Comparison of ENCODE assay signal across 22 cellular contexts in the genomic region with DNA sequence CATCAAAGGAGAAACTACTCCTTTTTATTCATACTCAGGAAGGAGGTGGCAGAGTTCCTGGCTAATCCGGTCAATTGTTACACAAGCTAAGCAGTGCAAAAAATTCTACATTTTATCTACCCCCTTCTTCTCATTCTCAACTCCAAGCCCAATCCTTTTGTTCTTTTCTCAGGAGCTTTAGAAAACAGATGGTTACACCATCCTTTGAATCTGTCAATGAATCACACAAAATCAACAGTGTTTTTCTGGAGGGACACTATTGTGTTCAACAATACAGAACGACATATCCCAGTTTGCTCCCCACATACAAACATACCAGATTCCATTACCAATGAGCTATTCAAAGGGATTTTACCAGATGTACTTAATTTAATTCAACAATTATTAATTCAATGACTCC.
DNase-seq lines count a peak whose midpoint lies in the region; ATAC-seq, FAIRE-seq and TF ChIP-seq lines count a peak whose summit lies in the region.
"Had no signal": no experiment of that assay in that cellular context is flagged by ENCODE, and none has a peak within 500 bp of the region (broad histone marks: within the 10 kb centered on the region; RNA-seq: fewer than 3 reads in every experiment).

No MANE protein-coding gene starts in this region.

- H3K4me1 ChIP-seq in HepG2 (ENCODE audit: insufficient read depth, low read length) = peaks cover 19% of the 10 kb centered on the region
- H3K4me1 ChIP-seq: Caco-2 had no signal

- H3K27ac Mint-ChIP-seq in WTC11 = 0 out of 2 replicates have a peak overlapping the region, but pooled peaks have one; percentile 13
- H3K27ac Mint-ChIP-seq: B cell; CD8-positive, alpha-beta T cell had no signal

- in situ Hi-C loops in HepG2 (cut with HindIII; ENCODE audit: extremely low pct_ligation_motif_present, low pct_unique_long_range_greater_than_20kb) = no loop called here
- in situ Hi-C loops in brain microvascular endothelial cell (cut with HindIII; ENCODE audit: low pct_ligation_motif_present, low sequenced_read_pairs) = no loop called here

- H3K4me3 ChIP-seq in HepG2 (replicated peaks in 1 of 3; ENCODE audit: insufficient read depth in 1 of 3, low read depth in 2 of 3, low read length in 3 of 3) = no peak overlapping the region
- no peak overlapping the region for H3K4me3 ChIP-seq in brain microvascular endothelial cell (ENCODE audit: low read depth, low read length)

- WGBS in HepG2 (ENCODE audit: low lambda C conversion rate) = 44% methylated on average over 2 of the region's 2 CpGs

- intact Hi-C loops in HepG2 (cut with micrococcal nuclease; ENCODE audit: unreplicated experiment) = no loop called here

- H4K20me1 ChIP-seq in HepG2 (ENCODE audit: insufficient read depth, low read length) = peaks cover 33% of the 10 kb centered on the region

- H3K4me2 ChIP-seq in HepG2 (ENCODE audit: low read depth, low read length) = no peak overlapping the region

- no peak overlapping the region for H3K4me3 Mint-ChIP-seq in WTC11
- H3K4me3 Mint-ChIP-seq: B cell; CD8-positive, alpha-beta T cell had no signal

- CTCF ChIA-PET in WTC11 (lab: Charles Lee) (interaction anchor here (0.5 to 1.2 kb wide), 3 partner anchors 60 to 560 kb away, joined by 3 to 4 read pairs (median 4); no protein-coding TSS in a partner anchor), HepG2 (lab: Yijun Ruan, JAX; ENCODE audit: low intra/inter-chr PET ratio, low total read pairs) (no interaction called here)

- H3K27me3 Mint-ChIP-seq in WTC11 (ENCODE audit: low read depth) = no peaks in the 10 kb centered on the region
- H3K27me3 Mint-ChIP-seq: B cell had no signal

- H2AFZ ChIP-seq in HepG2 (ENCODE audit: low read length) = no peak overlapping the region

- H3K36me3 ChIP-seq in HepG2 (replicated peaks in 1 of 2; ENCODE audit: control insufficient read depth in 1 of 2, insufficient read depth in 2 of 2, low read length in 2 of 2) (no peaks in the 10 kb centered on the region), brain microvascular endothelial cell (replicated peaks) (no peaks in the 10 kb centered on the region)

- no peaks in the 10 kb centered on the region for H3K9me3 ChIP-seq in HepG2 (ENCODE audit: low read length)
- H3K9me3 ChIP-seq: Caco-2 had no signal

- no TSS peak for BruUV-seq in HepG2 (replicated peaks; lab: Mats Ljungman, UMichigan)

- no peak overlapping the region for H3K9ac ChIP-seq in HepG2 (ENCODE audit: insufficient read depth, low read depth, low read length)

- TF ChIP-seq EP300 in HepG2 (IDR thresholded peaks at IDR 0.05; ENCODE audit: low read depth in 2 of 2, low read length in 2 of 2) = no peak
- TF ChIP-seq EP300 in HepG2 (CRISPR knock-in tag; IDR thresholded peaks at IDR 0.05; ENCODE audit: borderline replicate concordance) = no peak

- no peak for TF ChIP-seq POLR2A in HepG2 (IDR thresholded peaks at IDR 0.05; ENCODE audit: insufficient read depth in 1 of 2, low read depth in 2 of 2, low read length in 2 of 2)

- no peaks in the 10 kb centered on the region for H3K9me3 Mint-ChIP-seq in WTC11
- H3K9me3 Mint-ChIP-seq: CD8-positive, alpha-beta T cell had no signal

- FAIRE-seq in HepG2 (lab: Jason Lieb, UNC) = no peak
- FAIRE-seq: GM12891 had no signal

- no peaks in the 10 kb centered on the region for H3K36me3 Mint-ChIP-seq in WTC11
- H3K36me3 Mint-ChIP-seq: CD8-positive, alpha-beta T cell had no signal

- POLR2A ChIA-PET in WTC11 (lab: Charles Lee) = no interaction called here
- POLR2A ChIA-PET in HepG2 (lab: Yijun Ruan, JAX) = no interaction called here

- peak; percentile 4 for DNase-seq in NCI-H748 (lab: John Stamatoyannopoulos, UW; ENCODE audit: unreplicated experiment)
- no peak for DNase-seq in NCI-H748 treated with DMSO at 0.1 percent for 48 hours (lab: John Stamatoyannopoulos, UW)
- DNase-seq in WTC11 (ENCODE audit: low spot score) = no peak
- DNase-seq in HepG2 (ENCODE audit: low spot score) = peak; percentile 70
- no peak for DNase-seq in stimulated activated CD4-positive, alpha-beta T cell treated with anti-CD3 and anti-CD28 coated beads, Interleukin-12 subunit alpha, Interleukin-12 subunit beta, amount 100 ng/mL, for 4 hours
- DNase-seq in NCI-H146 treated with DMSO at 0.1 percent for 48 hours (lab: John Stamatoyannopoulos, UW; ENCODE audit: unreplicated experiment) = no peak
- no peak for DNase-seq in brain microvascular endothelial cell
- DNase-seq: Caco-2; CD8-positive, alpha-beta T cell; DMS79 treated with DMSO at 0.1 percent for 48 hours; GF-D8; NCI-H1092; NCI-H1436 treated with DMSO at 0.1 percent for 48 hours; NCI-H1930; NCI-H2171; NCI-H226; NCI-H524 had no signal

- TF ChIP-seq CTCF in WTC11 (IDR thresholded peaks at IDR 0.05) = no peak
- no peak for TF ChIP-seq CTCF in HepG2 (CRISPR knock-in tag; IDR thresholded peaks at IDR 0.05)
- TF ChIP-seq CTCF in brain microvascular endothelial cell (IDR thresholded peaks at IDR 0.05; ENCODE audit: low read depth, low read length, missing control alignments) = no peak

- H3K27me3 ChIP-seq in HepG2 (ENCODE audit: control insufficient read depth in 1 of 2, insufficient read depth in 2 of 2, low read length in 2 of 2) = no peaks in the 10 kb centered on the region
- no peaks in the 10 kb centered on the region for H3K27me3 ChIP-seq in brain microvascular endothelial cell (replicated peaks)

- no peak for TF ChIP-seq RAD21 in HepG2 (CRISPR knock-in tag; IDR thresholded peaks at IDR 0.05)

- H3K79me2 ChIP-seq in HepG2 (ENCODE audit: insufficient read depth, low read length) = peaks cover 20% of the 10 kb centered on the region

- no peak for ATAC-seq in WTC11
- ATAC-seq in HepG2 = peak; percentile 74
- ATAC-seq: CD8-positive, alpha-beta T cell had no signal

- H3K27ac ChIP-seq in HepG2 (ENCODE audit: extremely low read length, insufficient read depth, low read length) = no peak overlapping the region
- no peak overlapping the region for H3K27ac ChIP-seq in brain microvascular endothelial cell
- H3K27ac ChIP-seq: C4-2B, HL-60, RWPE1 had no signal

- H3K4me1 Mint-ChIP-seq in WTC11 = peaks cover 41% of the 10 kb centered on the region
- H3K4me1 Mint-ChIP-seq: B cell had no signal

TF ChIP-seq in WTC11, 78 proteins besides CTCF, POLR2A, EP300 and RAD21 (continues in another document):
- TF ChIP-seq ZNF138 (CRISPR knock-in tag; conservative IDR thresholded peaks at IDR 0.05) = no peak
- TF ChIP-seq ZNF671 (CRISPR knock-in tag; IDR thresholded peaks at IDR 0.05) = no peak
- TF ChIP-seq PRRX2 (CRISPR knock-in tag; IDR thresholded peaks at IDR 0.05) = no peak
- TF ChIP-seq, protein P1, sequence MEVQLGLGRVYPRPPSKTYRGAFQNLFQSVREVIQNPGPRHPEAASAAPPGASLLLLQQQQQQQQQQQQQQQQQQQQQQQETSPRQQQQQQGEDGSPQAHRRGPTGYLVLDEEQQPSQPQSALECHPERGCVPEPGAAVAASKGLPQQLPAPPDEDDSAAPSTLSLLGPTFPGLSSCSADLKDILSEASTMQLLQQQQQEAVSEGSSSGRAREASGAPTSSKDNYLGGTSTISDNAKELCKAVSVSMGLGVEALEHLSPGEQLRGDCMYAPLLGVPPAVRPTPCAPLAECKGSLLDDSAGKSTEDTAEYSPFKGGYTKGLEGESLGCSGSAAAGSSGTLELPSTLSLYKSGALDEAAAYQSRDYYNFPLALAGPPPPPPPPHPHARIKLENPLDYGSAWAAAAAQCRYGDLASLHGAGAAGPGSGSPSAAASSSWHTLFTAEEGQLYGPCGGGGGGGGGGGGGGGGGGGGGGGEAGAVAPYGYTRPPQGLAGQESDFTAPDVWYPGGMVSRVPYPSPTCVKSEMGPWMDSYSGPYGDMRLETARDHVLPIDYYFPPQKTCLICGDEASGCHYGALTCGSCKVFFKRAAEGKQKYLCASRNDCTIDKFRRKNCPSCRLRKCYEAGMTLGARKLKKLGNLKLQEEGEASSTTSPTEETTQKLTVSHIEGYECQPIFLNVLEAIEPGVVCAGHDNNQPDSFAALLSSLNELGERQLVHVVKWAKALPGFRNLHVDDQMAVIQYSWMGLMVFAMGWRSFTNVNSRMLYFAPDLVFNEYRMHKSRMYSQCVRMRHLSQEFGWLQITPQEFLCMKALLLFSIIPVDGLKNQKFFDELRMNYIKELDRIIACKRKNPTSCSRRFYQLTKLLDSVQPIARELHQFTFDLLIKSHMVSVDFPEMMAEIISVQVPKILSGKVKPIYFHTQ (CRISPR knock-in tag; IDR thresholded peaks at IDR 0.05) = no peak

TF ChIP-seq in HepG2, 621 proteins besides CTCF, POLR2A, EP300 and RAD21 (continues in another document):
- TF ChIP-seq DMAP1 (CRISPR knock-in tag; IDR thresholded peaks at IDR 0.05) (no peak), FOXP1 (IDR thresholded peaks at IDR 0.05) (no peak), FOXP1 (CRISPR knock-in tag; IDR thresholded peaks at IDR 0.05) (peak; percentile 42; the same call in 1 of the 2 replicates), FOXA1 (IDR thresholded peaks at IDR 0.05) (no peak), FOXA1 (CRISPR knock-in tag; IDR thresholded peaks at IDR 0.05) (peak; percentile 22; the same call in 1 of the 2 replicates), TCF7 (IDR thresholded peaks at IDR 0.05; ENCODE audit: low read depth) (peak; percentile 29; the same call in 1 of the 2 replicates), NFKB2 (CRISPR knock-in tag; IDR thresholded peaks at IDR 0.05; ENCODE audit: borderline replicate concordance) (no peak), MTF1 (CRISPR knock-in tag; IDR thresholded peaks at IDR 0.05) (no peak), UBTF (CRISPR knock-in tag; IDR thresholded peaks at IDR 0.05) (no peak)

Comparison
In these comparisons a context has a peak if more than half of its experiments do, and no peak if none do; other contexts are left out.
1. DNase-seq: peak in NCI-H748 (single experiment) and HepG2 (single experiment); none in NCI-H748 treated with DMSO at 0.1 percent for 48 hours (single experiment), WTC11 (single experiment), stimulated activated CD4-positive, alpha-beta T cell treated with anti-CD3 and anti-CD28 coated beads, Interleukin-12 subunit alpha, Interleukin-12 subunit beta, amount 100 ng/mL, for 4 hours (single experiment), NCI-H146 treated with DMSO at 0.1 percent for 48 hours (single experiment) and brain microvascular endothelial cell (single experiment).